13 cellular contexts compared by ENCODE assay signal in the genomic region with DNA sequence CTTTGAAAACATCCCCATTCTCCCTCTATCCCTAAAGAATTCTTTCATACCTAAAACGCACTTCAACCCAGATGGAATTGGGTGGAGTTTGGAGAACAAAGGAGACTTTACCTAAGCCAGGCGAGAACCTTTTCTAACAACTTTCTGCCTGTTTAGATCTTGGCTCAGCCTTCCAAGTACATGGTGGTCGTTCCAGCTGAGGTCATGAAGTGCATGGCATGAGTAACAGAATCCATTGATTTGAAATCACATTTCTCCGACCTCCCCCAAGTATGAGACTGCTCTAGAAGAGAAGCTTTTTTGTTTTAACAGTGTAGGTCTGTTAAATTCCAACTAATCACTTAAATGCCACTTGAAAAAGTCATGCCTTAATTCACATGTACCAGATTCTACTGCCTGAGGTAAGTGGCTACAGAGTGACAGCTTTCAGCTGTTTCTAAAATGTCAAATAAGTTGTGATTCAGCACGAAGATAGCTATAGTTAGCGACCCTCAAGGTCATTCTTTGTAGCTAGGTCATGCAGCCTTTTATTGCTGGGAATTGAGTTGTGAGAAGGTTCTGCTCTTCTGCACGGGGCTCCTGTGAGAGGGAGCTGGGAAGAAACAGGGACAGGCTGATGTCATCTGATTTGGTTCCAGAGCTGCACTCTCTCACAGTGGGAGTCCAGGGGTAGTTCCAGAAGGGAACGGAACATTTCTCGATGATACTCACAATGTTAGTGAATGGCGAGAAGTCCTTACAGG.
DNase-seq lines count a peak whose midpoint lies in the region; ATAC-seq and TF ChIP-seq lines count a peak whose summit lies in the region.
"Had no signal": no experiment of that assay in that cellular context is flagged by ENCODE, and none has a peak within 500 bp of the region (broad histone marks: within the 10 kb centered on the region; RNA-seq: fewer than 3 reads in every experiment).

No MANE protein-coding gene starts in this region.

- H3K36me3 Mint-ChIP-seq in CD4-positive, CD25-positive, alpha-beta regulatory T cell = peaks cover 28% of the 10 kb centered on the region
- H3K36me3 Mint-ChIP-seq in T-cell = peaks cover 34% of the 10 kb centered on the region

- 52 to 53% methylated on average over 5 to 10 of the region's 10 CpGs for WGBS in gastroesophageal sphincter (ENCODE audit: low coverage in 1 of 2), 2 donors

- no peaks in the 10 kb centered on the region for H3K9me3 Mint-ChIP-seq in CD4-positive, CD25-positive, alpha-beta regulatory T cell
- no peaks in the 10 kb centered on the region for H3K9me3 Mint-ChIP-seq in T-cell
- H3K9me3 Mint-ChIP-seq: activated CD4-positive, alpha-beta memory T cell treated with anti-CD3 and anti-CD28 coated beads for 36 hours; neural progenitor cell had no signal

- CTCF ChIA-PET in T-cell (lab: Charles Lee) (interaction anchor here in 1 of 2 donors (0.6 to 1.0 kb wide), 2 partner anchors 114 to 276 kb away, joined by 3 read pairs; no protein-coding TSS in a partner anchor), RWPE1 (lab: Yijun Ruan, JAX) (no interaction called here)

- peaks cover 34 to 70% (median 57%) of the 10 kb centered on the region in 4 donors for H3K4me1 Mint-ChIP-seq in CD4-positive, CD25-positive, alpha-beta regulatory T cell
- peaks cover 65 to 70% (median 70%) of the 10 kb centered on the region in 3 donors for H3K4me1 Mint-ChIP-seq in T-cell
- H3K4me1 Mint-ChIP-seq: neural progenitor cell had no signal

- no peaks in the 10 kb centered on the region for H4K20me1 ChIP-seq in osteoblast (ENCODE audit: insufficient read depth, low read length)

- no peak for TF ChIP-seq EP300 in gastroesophageal sphincter (IDR thresholded peaks at IDR 0.05)

- H3K27me3 Mint-ChIP-seq in CD4-positive, CD25-positive, alpha-beta regulatory T cell = no peaks in the 10 kb centered on the region
- H3K27me3 Mint-ChIP-seq in T-cell = no peaks in the 10 kb centered on the region
- H3K27me3 Mint-ChIP-seq: activated CD4-positive, alpha-beta memory T cell treated with anti-CD3 and anti-CD28 coated beads for 36 hours had no signal

- no peak overlapping the region for H2AFZ ChIP-seq in osteoblast (ENCODE audit: low read length)
- H2AFZ ChIP-seq: neural progenitor cell had no signal

- H3K4me1 ChIP-seq in CD4-positive, CD25-positive, alpha-beta regulatory T cell (ENCODE audit: control insufficient read depth, insufficient read depth, low read length, poor library complexity, severe bottlenecking) = peaks cover 36% of the 10 kb centered on the region
- peaks cover 98% of the 10 kb centered on the region for H3K4me1 ChIP-seq in left ventricle myocardium inferior
- H3K4me1 ChIP-seq in osteoblast (ENCODE audit: insufficient read depth, low read length) = peaks cover 5% of the 10 kb centered on the region
- H3K4me1 ChIP-seq in gastroesophageal sphincter = peaks cover 10 to 98% (median 27%) of the 10 kb centered on the region in 3 donors

- intact Hi-C loops in left ventricle myocardium inferior (cut with micrococcal nuclease) = no loop called here

- ATAC-seq in CD4-positive, CD25-positive, alpha-beta regulatory T cell (ENCODE audit: low read depth in 2 of 2) = no peak
- ATAC-seq in T-cell (replicated peaks in 1 of 4) = no peak
- ATAC-seq in gastroesophageal sphincter = no peak
- ATAC-seq in HG02610 (IDR thresholded peaks at IDR 0.05; ENCODE audit: unreplicated experiment) = no peak

- H3K9me3 ChIP-seq in CD4-positive, CD25-positive, alpha-beta regulatory T cell (ENCODE audit: control insufficient read depth in 2 of 2, low read length in 2 of 2) = no peaks in the 10 kb centered on the region
- no peaks in the 10 kb centered on the region for H3K9me3 ChIP-seq in left ventricle myocardium inferior (replicated peaks)
- no peaks in the 10 kb centered on the region for H3K9me3 ChIP-seq in osteoblast (ENCODE audit: low read depth, low read length)
- no peaks in the 10 kb centered on the region for H3K9me3 ChIP-seq in gastroesophageal sphincter
- H3K9me3 ChIP-seq: Peyer's patch had no signal

- peaks cover 37% of the 10 kb centered on the region for H3K36me3 ChIP-seq in CD4-positive, CD25-positive, alpha-beta regulatory T cell (ENCODE audit: control insufficient read depth, insufficient read depth, low read length)
- H3K36me3 ChIP-seq in left ventricle myocardium inferior = peaks cover 20% of the 10 kb centered on the region
- peaks cover 23% of the 10 kb centered on the region for H3K36me3 ChIP-seq in osteoblast (ENCODE audit: insufficient read depth, low read length)
- H3K36me3 ChIP-seq in gastroesophageal sphincter = peaks cover 0 to 42% of the 10 kb centered on the region in 2 donors

- no peak for TF ChIP-seq POLR2A in gastroesophageal sphincter (IDR thresholded peaks at IDR 0.05)

- no peak overlapping the region for H3K4me3 Mint-ChIP-seq in CD4-positive, CD25-positive, alpha-beta regulatory T cell
- no peak overlapping the region for H3K4me3 Mint-ChIP-seq in T-cell
- H3K4me3 Mint-ChIP-seq: activated CD4-positive, alpha-beta memory T cell treated with anti-CD3 and anti-CD28 coated beads for 36 hours; neural progenitor cell had no signal

- no peak for DNase-seq in CD4-positive, CD25-positive, alpha-beta regulatory T cell
- DNase-seq in T-cell (no peak), left ventricle myocardium inferior (no peak), osteoblast (ENCODE audit: insufficient read length, low spot score, missing footprints) (peak; percentile 61), RWPE1 (ENCODE audit: low spot score) (no peak), inferior parietal cortex (ENCODE audit: extremely low spot score) (no peak)
- DNase-seq: MM.1S, NCI-H2227 treated with DMSO at 0.1 percent for 48 hours, Peyer's patch had no signal

- no peaks in the 10 kb centered on the region for H3K79me2 ChIP-seq in osteoblast (ENCODE audit: insufficient read depth, low read length)

- H3K4me2 ChIP-seq in osteoblast (ENCODE audit: insufficient read depth, low read length) = no peak overlapping the region
- H3K4me2 ChIP-seq: neural progenitor cell had no signal

- no peak overlapping the region for H3K4me3 ChIP-seq in CD4-positive, CD25-positive, alpha-beta regulatory T cell (ENCODE audit: low read depth, low read length)
- H3K4me3 ChIP-seq in left ventricle myocardium inferior (peak overlapping the region; percentile 62), osteoblast (ENCODE audit: insufficient read depth, low read length) (no peak overlapping the region), gastroesophageal sphincter (no peak overlapping the region)
- H3K4me3 ChIP-seq: neural progenitor cell, Peyer's patch had no signal

- peak overlapping the region; percentile 63 to 87 (median 84) for H3K27ac Mint-ChIP-seq in CD4-positive, CD25-positive, alpha-beta regulatory T cell
- H3K27ac Mint-ChIP-seq in T-cell = peak overlapping the region; percentile 48 to 82
- H3K27ac Mint-ChIP-seq: activated CD4-positive, alpha-beta memory T cell treated with anti-CD3 and anti-CD28 coated beads for 36 hours; neural progenitor cell had no signal

- POLR2A ChIA-PET in T-cell (lab: Charles Lee) = no interaction called here
- POLR2A ChIA-PET in RWPE1 (lab: Yijun Ruan, JAX; ENCODE audit: low non-redundant PET) = no interaction called here

- no peak for TF ChIP-seq CTCF in left ventricle myocardium inferior (IDR thresholded peaks at IDR 0.05; ENCODE audit: borderline replicate concordance)
- TF ChIP-seq CTCF in osteoblast (IDR thresholded peaks at IDR 0.05; ENCODE audit: extremely low read depth, low read depth, low read length) = no peak
- no peak for TF ChIP-seq CTCF in gastroesophageal sphincter (IDR thresholded peaks at IDR 0.05)
- TF ChIP-seq CTCF in RWPE1 (conservative IDR thresholded peaks at IDR 0.05; ENCODE audit: low read depth) = no peak

- H3K27ac ChIP-seq in CD4-positive, CD25-positive, alpha-beta regulatory T cell (ENCODE audit: insufficient read depth, low read length, poor library complexity, severe bottlenecking) = no peak overlapping the region
- H3K27ac ChIP-seq in left ventricle myocardium inferior (replicated peaks) (peak overlapping the region; percentile 80), osteoblast (ENCODE audit: low read depth, low read length) (no peak overlapping the region), gastroesophageal sphincter (peak overlapping the region in 2 of 4 donors; percentile 12 to 64), RWPE1 (no peak overlapping the region)
- H3K27ac ChIP-seq: neural progenitor cell, Peyer's patch had no signal

- no peaks in the 10 kb centered on the region for H3K27me3 ChIP-seq in CD4-positive, CD25-positive, alpha-beta regulatory T cell (ENCODE audit: control insufficient read depth, insufficient read depth, low read length)
- H3K27me3 ChIP-seq in left ventricle myocardium inferior (ENCODE audit: low read depth) (no peaks in the 10 kb centered on the region), osteoblast (ENCODE audit: insufficient read depth, low read length) (no peaks in the 10 kb centered on the region), gastroesophageal sphincter (no peaks in the 10 kb centered on the region)
- H3K27me3 ChIP-seq: neural progenitor cell, Peyer's patch had no signal
